In genomic region chr4:74056858-74057562, GRCh38 we compare ENCODE assay signal across 1 cellular context.
TF ChIP-seq lines count a peak whose summit lies in the region.

No MANE protein-coding gene starts in this region.

TF ChIP-seq in WTC11, 78 proteins besides CTCF, POLR2A, EP300 and RAD21 (continued from another document):
- TF ChIP-seq, protein P1, sequence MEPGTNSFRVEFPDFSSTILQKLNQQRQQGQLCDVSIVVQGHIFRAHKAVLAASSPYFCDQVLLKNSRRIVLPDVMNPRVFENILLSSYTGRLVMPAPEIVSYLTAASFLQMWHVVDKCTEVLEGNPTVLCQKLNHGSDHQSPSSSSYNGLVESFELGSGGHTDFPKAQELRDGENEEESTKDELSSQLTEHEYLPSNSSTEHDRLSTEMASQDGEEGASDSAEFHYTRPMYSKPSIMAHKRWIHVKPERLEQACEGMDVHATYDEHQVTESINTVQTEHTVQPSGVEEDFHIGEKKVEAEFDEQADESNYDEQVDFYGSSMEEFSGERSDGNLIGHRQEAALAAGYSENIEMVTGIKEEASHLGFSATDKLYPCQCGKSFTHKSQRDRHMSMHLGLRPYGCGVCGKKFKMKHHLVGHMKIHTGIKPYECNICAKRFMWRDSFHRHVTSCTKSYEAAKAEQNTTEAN (CRISPR knock-in tag; IDR thresholded peaks at IDR 0.05), result no peak
- no peak for TF ChIP-seq ZNF512 (CRISPR knock-in tag; IDR thresholded peaks at IDR 0.05; ENCODE audit: borderline replicate concordance)
- TF ChIP-seq GTF2I (CRISPR knock-in tag; conservative IDR thresholded peaks at IDR 0.05), result no peak
- no peak for TF ChIP-seq NR3C1 (CRISPR knock-in tag; conservative IDR thresholded peaks at IDR 0.05; ENCODE audit: low read depth)
- no peak for TF ChIP-seq IRF2 (CRISPR knock-in tag; IDR thresholded peaks at IDR 0.05; ENCODE audit: borderline replicate concordance, low read depth)
- no peak for TF ChIP-seq RORB (CRISPR knock-in tag; IDR thresholded peaks at IDR 0.05)
- TF ChIP-seq, protein P2, sequence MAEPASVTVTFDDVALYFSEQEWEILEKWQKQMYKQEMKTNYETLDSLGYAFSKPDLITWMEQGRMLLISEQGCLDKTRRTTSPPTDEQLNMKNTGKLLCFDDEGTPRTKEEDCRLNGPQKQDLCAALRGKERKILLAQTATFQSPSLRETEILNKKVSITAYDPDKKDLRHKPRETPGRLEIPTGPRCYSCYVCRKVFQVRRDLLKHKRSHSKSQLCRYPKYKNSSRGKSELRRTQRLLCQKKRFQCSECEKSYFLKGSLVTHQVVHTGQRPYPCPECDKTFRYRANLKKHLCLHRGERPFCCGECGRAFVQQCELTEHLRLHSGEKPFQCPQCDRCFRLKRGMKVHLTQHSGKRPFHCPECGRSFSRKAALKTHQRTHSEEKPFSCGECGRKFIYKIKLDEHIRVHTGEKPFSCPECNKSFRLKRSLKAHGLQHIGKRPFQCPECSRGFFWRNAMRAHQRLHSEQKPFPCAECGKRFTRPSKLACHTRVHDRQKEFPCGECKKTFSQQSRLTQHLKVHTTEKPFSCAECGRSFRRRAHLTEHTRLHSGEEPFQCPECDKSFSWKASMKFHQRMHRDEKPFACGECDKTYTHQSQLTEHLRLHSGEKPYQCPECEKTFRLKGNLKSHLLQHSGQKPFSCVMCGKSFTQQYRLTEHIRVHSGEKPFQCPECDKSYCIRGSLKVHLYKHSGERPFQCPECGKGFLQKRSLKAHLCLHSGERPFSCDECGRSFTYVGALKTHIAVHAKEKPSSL (CRISPR knock-in tag; conservative IDR thresholded peaks at IDR 0.05), result no peak
- TF ChIP-seq, protein P3, sequence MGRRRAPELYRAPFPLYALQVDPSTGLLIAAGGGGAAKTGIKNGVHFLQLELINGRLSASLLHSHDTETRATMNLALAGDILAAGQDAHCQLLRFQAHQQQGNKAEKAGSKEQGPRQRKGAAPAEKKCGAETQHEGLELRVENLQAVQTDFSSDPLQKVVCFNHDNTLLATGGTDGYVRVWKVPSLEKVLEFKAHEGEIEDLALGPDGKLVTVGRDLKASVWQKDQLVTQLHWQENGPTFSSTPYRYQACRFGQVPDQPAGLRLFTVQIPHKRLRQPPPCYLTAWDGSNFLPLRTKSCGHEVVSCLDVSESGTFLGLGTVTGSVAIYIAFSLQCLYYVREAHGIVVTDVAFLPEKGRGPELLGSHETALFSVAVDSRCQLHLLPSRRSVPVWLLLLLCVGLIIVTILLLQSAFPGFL (CRISPR knock-in tag; IDR thresholded peaks at IDR 0.05; ENCODE audit: borderline replicate concordance), result no peak
- TF ChIP-seq, protein P4, sequence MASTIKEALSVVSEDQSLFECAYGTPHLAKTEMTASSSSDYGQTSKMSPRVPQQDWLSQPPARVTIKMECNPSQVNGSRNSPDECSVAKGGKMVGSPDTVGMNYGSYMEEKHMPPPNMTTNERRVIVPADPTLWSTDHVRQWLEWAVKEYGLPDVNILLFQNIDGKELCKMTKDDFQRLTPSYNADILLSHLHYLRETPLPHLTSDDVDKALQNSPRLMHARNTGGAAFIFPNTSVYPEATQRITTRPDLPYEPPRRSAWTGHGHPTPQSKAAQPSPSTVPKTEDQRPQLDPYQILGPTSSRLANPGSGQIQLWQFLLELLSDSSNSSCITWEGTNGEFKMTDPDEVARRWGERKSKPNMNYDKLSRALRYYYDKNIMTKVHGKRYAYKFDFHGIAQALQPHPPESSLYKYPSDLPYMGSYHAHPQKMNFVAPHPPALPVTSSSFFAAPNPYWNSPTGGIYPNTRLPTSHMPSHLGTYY (CRISPR knock-in tag; IDR thresholded peaks at IDR 0.05), result no peak
- TF ChIP-seq GABPB1 (CRISPR knock-in tag; IDR thresholded peaks at IDR 0.05), result no peak
- TF ChIP-seq SMAD3 (CRISPR knock-in tag; IDR thresholded peaks at IDR 0.05; ENCODE audit: borderline replicate concordance), result no peak
